In genomic region chr6:53947780-53948179, GRCh38 we compare ENCODE assay signal across 34 cellular contexts.
"Had no signal": no experiment of that assay in that cellular context is flagged by ENCODE, and none has a peak within 500 bp of the region (broad histone marks: within the 10 kb centered on the region; RNA-seq: fewer than 3 reads in every experiment).

No MANE protein-coding gene starts in this region.

- H3K9me3 ChIP-seq: MG63 had no signal

- H3K4me3 ChIP-seq: MG63 had no signal

- H3K36me3 ChIP-seq: MG63 had no signal

- DNase-seq: Karpas-422, Kasumi-1, MG63, MM.1S, MV-4-11, NCI-H1048, NCI-H1092, NCI-H1092 treated with DMSO at 0.1 percent for 48 hours, NCI-H1105, NCI-H1105 treated with DMSO at 0.1 percent for 48 hours, NCI-H1417, NCI-H1417 treated with DMSO at 0.1 percent for 48 hours, NCI-H1436, NCI-H1436 treated with DMSO at 0.1 percent for 48 hours, NCI-H146, NCI-H1694, NCI-H1694 treated with DMSO at 0.1 percent for 48 hours, NCI-H187, NCI-H187 treated with DMSO at 0.1 percent for 48 hours, NCI-H1930, NCI-H2029, NCI-H2029 treated with DMSO at 0.1 percent for 48 hours, NCI-H2081, NCI-H2081 treated with DMSO at 0.1 percent for 48 hours, NCI-H2107, NCI-H2171, NCI-H2171 treated with DMSO at 0.1 percent for 48 hours, NCI-H2227 treated with DMSO at 0.1 percent for 48 hours, NCI-H226, NCI-H446, NCI-H446 treated with DMSO at 0.1 percent for 48 hours, NCI-H510A, NCI-H510A treated with DMSO at 0.1 percent for 48 hours, NCI-H524 had no signal
